8 cellular contexts compared by ENCODE assay signal in the genomic region with DNA sequence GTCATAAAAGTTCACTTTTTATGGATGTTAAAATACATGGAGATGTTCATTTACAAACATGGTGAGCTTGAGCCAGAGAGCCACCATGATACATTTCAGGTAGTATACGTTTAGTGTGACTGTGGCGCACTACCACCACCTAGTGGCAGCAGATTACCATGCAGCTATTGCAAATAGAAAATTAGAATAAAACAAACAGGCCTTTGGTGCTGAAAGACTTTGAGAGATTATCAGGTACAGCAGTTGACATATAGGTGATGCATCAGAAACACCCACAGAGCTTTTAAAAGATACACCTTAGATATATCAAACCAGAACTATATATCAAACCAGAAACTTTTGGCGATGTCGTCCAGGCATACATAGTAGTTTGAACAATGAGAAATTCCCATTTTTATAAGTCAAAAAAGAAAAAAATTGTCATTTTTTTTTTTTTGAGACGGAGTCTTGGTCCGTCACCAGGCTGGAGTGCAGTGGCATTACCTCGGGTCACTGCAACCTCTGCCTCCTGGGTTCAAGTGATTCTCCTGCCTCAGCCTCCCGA. TPM values are rescaled to one million over a fixed set of nuclear protein-coding genes. Genes with fewer than 3 reads are reported as not detected.
A peak's percentile ranks its signal among the peaks of the same experiment; 100 is the strongest.
DNase-seq lines count a peak whose midpoint lies in the region; ATAC-seq, FAIRE-seq and TF ChIP-seq lines count a peak whose summit lies in the region.

No MANE protein-coding gene starts in this region.

- no peak overlapping the region for H3K4me3 ChIP-seq in fibroblast of pulmonary artery (replicated peaks; ENCODE audit: low read depth, low read length)
- H3K4me3 ChIP-seq in tibial nerve, result no peak overlapping the region

- H3K27me3 ChIP-seq in tibial nerve, result no peaks in the 10 kb centered on the region

- DNase-seq in NCI-H345 (lab: John Stamatoyannopoulos, UW) (peak; percentile 54), NCI-H345 treated with DMSO at 0.1 percent for 48 hours (lab: John Stamatoyannopoulos, UW; ENCODE audit: unreplicated experiment) (no peak), HTR-8/SVneo (ENCODE audit: insufficient read length, low spot score) (peak; percentile 38), RCC 7860 (ENCODE audit: low spot score) (peak; percentile 57), fibroblast of pulmonary artery (ENCODE audit: low read depth) (peak; percentile 81), osteocyte (ENCODE audit: extremely low spot score, unreplicated experiment) (no peak), tibial nerve (ENCODE audit: low spot score in 2 of 2) (peak; percentile 47 to 77)
- peak; percentile 78 to 84 for DNase-seq in activated T-cell treated with anti-CD3 and anti-CD28 coated beads, Interleukin-2, amount 50 U/mL, for 72 hours

- H3K27ac Mint-ChIP-seq in activated T-cell treated with anti-CD3 and anti-CD28 coated beads, Interleukin-2, amount 50 U/mL, for 72 hours, result peak overlapping the region; percentile 75
- no peak overlapping the region for H3K27ac Mint-ChIP-seq in osteocyte (ENCODE audit: unreplicated experiment)

- H3K27ac ChIP-seq in tibial nerve, result no peak overlapping the region

- no peaks in the 10 kb centered on the region for H3K9me3 Mint-ChIP-seq in activated T-cell treated with anti-CD3 and anti-CD28 coated beads, Interleukin-2, amount 50 U/mL, for 72 hours
- H3K9me3 Mint-ChIP-seq in osteocyte (ENCODE audit: unreplicated experiment), result no peaks in the 10 kb centered on the region

- TF ChIP-seq POLR2A in tibial nerve (IDR thresholded peaks at IDR 0.05), result no peak

- H3K4me1 ChIP-seq in tibial nerve, result peaks cover 0 to 12% (median 3%) of the 10 kb centered on the region in 4 donors

- 66 to 70% methylated on average over 8 of the region's 8 CpGs for WGBS in tibial nerve, 2 donors

- peaks cover 5 to 10% of the 10 kb centered on the region in 2 donors for H3K36me3 Mint-ChIP-seq in activated T-cell treated with anti-CD3 and anti-CD28 coated beads, Interleukin-2, amount 50 U/mL, for 72 hours (ENCODE audit: insufficient read depth in 2 of 2)
- H3K36me3 Mint-ChIP-seq in osteocyte (ENCODE audit: unreplicated experiment), result peaks cover 8% of the 10 kb centered on the region

- no peak for TF ChIP-seq EP300 in tibial nerve (IDR thresholded peaks at IDR 0.05)

- peak; percentile 64 for ATAC-seq in activated T-cell treated with anti-CD3 and anti-CD28 coated beads, Interleukin-2, amount 50 U/mL, for 72 hours (replicated peaks in 1 of 2)

- H3K4me1 Mint-ChIP-seq in activated T-cell treated with anti-CD3 and anti-CD28 coated beads, Interleukin-2, amount 50 U/mL, for 72 hours (ENCODE audit: low read depth), result peaks cover 19% of the 10 kb centered on the region
- peaks cover 21% of the 10 kb centered on the region for H3K4me1 Mint-ChIP-seq in osteocyte (ENCODE audit: unreplicated experiment)

- FAIRE-seq in HTR-8/SVneo (lab: Jason Lieb, UNC), result no peak
- FAIRE-seq in RCC 7860 (lab: Jason Lieb, UNC), result peak; percentile 70

- no peaks in the 10 kb centered on the region for H3K9me3 ChIP-seq in tibial nerve

- H3K27me3 Mint-ChIP-seq in activated T-cell treated with anti-CD3 and anti-CD28 coated beads, Interleukin-2, amount 50 U/mL, for 72 hours (ENCODE audit: low read depth), result no peaks in the 10 kb centered on the region
- H3K27me3 Mint-ChIP-seq in osteocyte (ENCODE audit: unreplicated experiment), result no peaks in the 10 kb centered on the region

- H3K4me3 Mint-ChIP-seq in activated T-cell treated with anti-CD3 and anti-CD28 coated beads, Interleukin-2, amount 50 U/mL, for 72 hours, result peak overlapping the region; percentile 53 to 86
- no peak overlapping the region for H3K4me3 Mint-ChIP-seq in osteocyte (ENCODE audit: unreplicated experiment)

- TF ChIP-seq CTCF in fibroblast of pulmonary artery (IDR thresholded peaks at IDR 0.05; ENCODE audit: low read length, missing control alignments), result peak; percentile 95
- peak; percentile 87 for TF ChIP-seq CTCF in osteocyte (IDR thresholded peaks at IDR 0.05)
- peak; percentile 70 to 91 (median 80) for TF ChIP-seq CTCF in tibial nerve (IDR thresholded peaks at IDR 0.05)

- no peaks in the 10 kb centered on the region for H3K36me3 ChIP-seq in tibial nerve

RNA-seq across cellular contexts. Expression of gene ICE2, which starts 42.0 kb away (rescaled TPM):
- 10 to 100 TPM; 81.5 to 91.7 TPM for total RNA-seq in activated T-cell treated with anti-CD3 and anti-CD28 coated beads, Interleukin-2, amount 50 U/mL, for 72 hours
- total RNA-seq in osteocyte, result 48.2 and 50.3 TPM in 2 replicates
- 10 to 100 TPM; 23.9 to 44.1 (median 26.0) TPM for total RNA-seq in tibial nerve

Comparison
In these comparisons a context has a peak if more than half of its experiments do, and no peak if none do; other contexts are left out.
1. DNase-seq: peak in NCI-H345 (single experiment), HTR-8/SVneo (single experiment), RCC 7860 (single experiment), activated T-cell treated with anti-CD3 and anti-CD28 coated beads, Interleukin-2, amount 50 U/mL, for 72 hours (2 of 2), fibroblast of pulmonary artery (single experiment) and tibial nerve (2 of 2); none in NCI-H345 treated with DMSO at 0.1 percent for 48 hours (single experiment) and osteocyte (single experiment).
2. Peak in every context shown above with its lines, with median percentiles within 50 percentile points of each other: CTCF ChIP-seq.